In genomic region chr12:47910486-47910885, GRCh38 we compare ENCODE assay signal across 28 cellular contexts. TPM values are rescaled to one million over a fixed set of nuclear protein-coding genes. Genes with fewer than 3 reads are reported as not detected.
A peak's percentile ranks its signal among the peaks of the same experiment; 100 is the strongest.
DNase-seq lines count a peak whose midpoint lies in the region; ATAC-seq and TF ChIP-seq lines count a peak whose summit lies in the region.
"Had no signal": no experiment of that assay in that cellular context is flagged by ENCODE, and none has a peak within 500 bp of the region (broad histone marks: within the 10 kb centered on the region; RNA-seq: fewer than 3 reads in every experiment).

No MANE protein-coding gene starts in this region.

- no peak overlapping the region for H3K4ac ChIP-seq in mesenchymal stem cell (ENCODE audit: low read depth in 1 of 2, low read length in 2 of 2)

- peak overlapping the region in 1 of 2 experiments; percentile 55 for H3K18ac ChIP-seq in mesenchymal stem cell (ENCODE audit: low read depth in 1 of 2, low read length in 2 of 2)

- no peaks in the 10 kb centered on the region; the same call in 1 of the 2 replicates for H3K9me3 Mint-ChIP-seq in HFFc6
- no peaks in the 10 kb centered on the region for H3K9me3 Mint-ChIP-seq in activated naive CD4-positive, alpha-beta T cell treated with anti-CD3 and anti-CD28 coated beads, Interleukin-2, amount 10 ng/mL, durations not matched to agents 7 days and 5 days
- H3K9me3 Mint-ChIP-seq: activated CD4-positive, alpha-beta memory T cell treated with anti-CD3 and anti-CD28 coated beads for 36 hours had no signal

- H3K4me1 Mint-ChIP-seq in HFFc6 (ENCODE audit: low read depth): peaks cover 21% of the 10 kb centered on the region
- H3K4me1 Mint-ChIP-seq in activated naive CD4-positive, alpha-beta T cell treated with anti-CD3 and anti-CD28 coated beads, Interleukin-2, amount 10 ng/mL, durations not matched to agents 7 days and 5 days: no peaks in the 10 kb centered on the region
- H3K4me1 Mint-ChIP-seq: activated B cell treated with CpG ODN at 0.5 μM for 24 hours had no signal

- peaks cover 15 to 16% of the 10 kb centered on the region in 2 experiments for H3K27me3 ChIP-seq in mesenchymal stem cell (ENCODE audit: control insufficient read depth in 1 of 2, insufficient read depth in 1 of 2, low read length in 2 of 2)

- peak; percentile 88 for DNase-seq in AG10803 (ENCODE audit: low read depth)
- DNase-seq in HFFc6: peak; percentile 24
- DNase-seq in epithelial cell of esophagus (ENCODE audit: low read depth): peak; percentile 61
- peak; percentile 48 for DNase-seq in mesenchymal stem cell
- DNase-seq in globus pallidus (ENCODE audit: low spot score): no peak
- DNase-seq in NCI-H2196 (lab: John Stamatoyannopoulos, UW; ENCODE audit: unreplicated experiment): no peak
- no peak for DNase-seq in activated naive CD4-positive, alpha-beta T cell treated with anti-CD3 and anti-CD28 coated beads, Interleukin-2, amount 10 ng/mL, durations not matched to agents 7 days and 5 days
- DNase-seq: activated B cell treated with CpG ODN at 0.5 μM for 24 hours; activated CD4-positive, alpha-beta memory T cell treated with anti-CD3 and anti-CD28 coated beads for 36 hours; activated gamma-delta T cell treated with Interleukin-2 at 50 U/mL for 16 hours; anterior cingulate cortex; central memory CD4-positive, alpha-beta T cell; dorsolateral prefrontal cortex; Karpas-422; NCI-H1048; NCI-H187; NCI-H2227 treated with DMSO at 0.1 percent for 48 hours; NCI-H82; stimulated activated CD4-positive, alpha-beta T cell treated with anti-CD3 and anti-CD28 coated beads, Interleukin-12 subunit alpha, Interleukin-12 subunit beta, amount 100 ng/mL, for 4 hours; stimulated activated CD4-positive, alpha-beta T cell treated with anti-CD3 and anti-CD28 coated beads, Interleukin-4, amount 100 ng/mL, for 4 hours; stimulated activated naive CD8-positive, alpha-beta T cell treated with anti-CD3 and anti-CD28 coated beads, Interleukin-15, amount 100 ng/mL, for 72 hours; T-helper 9 cell; transverse colon had no signal

- H3K36me3 ChIP-seq in mesenchymal stem cell (ENCODE audit: control insufficient read depth in 1 of 2, insufficient read depth in 2 of 2, low read depth in 1 of 2, low read length in 2 of 2): no peaks in the 10 kb centered on the region
- H3K36me3 ChIP-seq: BLaER1 treated with 17β-estradiol and CSF1 and Interleukin-3, amounts not matched to agents 10 nM and 100 nM; HAP-1; transverse colon had no signal

- no peaks in the 10 kb centered on the region for H3K79me1 ChIP-seq in mesenchymal stem cell (replicated peaks; ENCODE audit: low read length, poor library complexity, severe bottlenecking)

- CTCF ChIA-PET in activated naive CD4-positive, alpha-beta T cell treated with anti-CD3 and anti-CD28 coated beads, Interleukin-2, amount 10 ng/mL, durations not matched to agents 7 days and 5 days (lab: Charles Lee): no interaction called here

- no peak overlapping the region for H3K9ac ChIP-seq in mesenchymal stem cell (ENCODE audit: low read length)
- H3K9ac ChIP-seq: BLaER1 treated with 17β-estradiol and CSF1 and Interleukin-3, amounts not matched to agents 10 nM and 100 nM had no signal

- H4K8ac ChIP-seq in mesenchymal stem cell (ENCODE audit: low read length): peak overlapping the region; percentile 19

- no peak for TF ChIP-seq CTCF in AG10803 (conservative IDR thresholded peaks at IDR 0.05; ENCODE audit: low read length)
- no peak for TF ChIP-seq CTCF in HFFc6 (IDR thresholded peaks at IDR 0.05)
- TF ChIP-seq CTCF in epithelial cell of esophagus (IDR thresholded peaks at IDR 0.05; ENCODE audit: insufficient read depth, low read depth, low read length, missing control alignments): no peak

- peaks cover 27% of the 10 kb centered on the region for H3K27me3 Mint-ChIP-seq in HFFc6 (ENCODE audit: insufficient read depth)
- H3K27me3 Mint-ChIP-seq in activated naive CD4-positive, alpha-beta T cell treated with anti-CD3 and anti-CD28 coated beads, Interleukin-2, amount 10 ng/mL, durations not matched to agents 7 days and 5 days: peaks cover 74% of the 10 kb centered on the region

- H2BK5ac ChIP-seq in mesenchymal stem cell (ENCODE audit: low read depth, low read length, poor library complexity, severe bottlenecking): no peak overlapping the region

- H2BK15ac ChIP-seq in mesenchymal stem cell (ENCODE audit: low read depth, poor library complexity, severe bottlenecking): no peak overlapping the region

- no peak overlapping the region for H3K27ac ChIP-seq in mesenchymal stem cell (ENCODE audit: low read length, poor library complexity, severe bottlenecking)
- H3K27ac ChIP-seq: A549; BLaER1 treated with 17β-estradiol and CSF1 and Interleukin-3, amounts not matched to agents 10 nM and 100 nM; dorsolateral prefrontal cortex; transverse colon had no signal

- H3K27ac Mint-ChIP-seq in HFFc6: no peak overlapping the region; the same call in 1 of the 2 replicates
- no peak overlapping the region for H3K27ac Mint-ChIP-seq in activated naive CD4-positive, alpha-beta T cell treated with anti-CD3 and anti-CD28 coated beads, Interleukin-2, amount 10 ng/mL, durations not matched to agents 7 days and 5 days
- H3K27ac Mint-ChIP-seq: activated B cell treated with CpG ODN at 0.5 μM for 24 hours; activated CD4-positive, alpha-beta memory T cell treated with anti-CD3 and anti-CD28 coated beads for 36 hours; stimulated activated naive CD8-positive, alpha-beta T cell treated with anti-CD3 and anti-CD28 coated beads, Interleukin-15, amount 100 ng/mL, for 72 hours had no signal

- H3K14ac ChIP-seq in mesenchymal stem cell (ENCODE audit: low read length in 2 of 2): no peak overlapping the region

- H4K91ac ChIP-seq in mesenchymal stem cell (ENCODE audit: low read length): no peak overlapping the region

- H3K4me3 Mint-ChIP-seq in HFFc6: no peak overlapping the region
- H3K4me3 Mint-ChIP-seq in activated naive CD4-positive, alpha-beta T cell treated with anti-CD3 and anti-CD28 coated beads, Interleukin-2, amount 10 ng/mL, durations not matched to agents 7 days and 5 days: no peak overlapping the region
- H3K4me3 Mint-ChIP-seq: activated B cell treated with CpG ODN at 0.5 μM for 24 hours; activated CD4-positive, alpha-beta memory T cell treated with anti-CD3 and anti-CD28 coated beads for 36 hours; stimulated activated naive CD8-positive, alpha-beta T cell treated with anti-CD3 and anti-CD28 coated beads, Interleukin-15, amount 100 ng/mL, for 72 hours had no signal

- H2AFZ ChIP-seq in mesenchymal stem cell (ENCODE audit: low read depth, low read length): peak overlapping the region; percentile 47

- H3K4me1 ChIP-seq in mesenchymal stem cell (ENCODE audit: control insufficient read depth, insufficient read depth, low read depth, low read length): peaks cover 1% of the 10 kb centered on the region
- H3K4me1 ChIP-seq: HAP-1 had no signal

- H3K4me2 ChIP-seq in mesenchymal stem cell (ENCODE audit: low read length, poor library complexity, severe bottlenecking): no peak overlapping the region
- H3K4me2 ChIP-seq: A549; BLaER1 treated with 17β-estradiol and CSF1 and Interleukin-3, amounts not matched to agents 10 nM and 100 nM had no signal

- H3K9me3 ChIP-seq in mesenchymal stem cell (ENCODE audit: control insufficient read depth, low read length): peaks cover 2% of the 10 kb centered on the region
- H3K9me3 ChIP-seq: HAP-1, transverse colon had no signal

- ATAC-seq in GM19467 (IDR thresholded peaks at IDR 0.05; ENCODE audit: unreplicated experiment): no peak
- ATAC-seq: A549; Right ventricle myocardium inferior; stimulated activated naive CD8-positive, alpha-beta T cell treated with anti-CD3 and anti-CD28 coated beads, Interleukin-15, amount 100 ng/mL, for 72 hours had no signal

- H3K23ac ChIP-seq in mesenchymal stem cell (ENCODE audit: low read length in 2 of 2): no peak overlapping the region

- H2BK120ac ChIP-seq in mesenchymal stem cell (ENCODE audit: low read depth, low read length): no peak overlapping the region

- no peaks in the 10 kb centered on the region for H3K36me3 Mint-ChIP-seq in HFFc6 (ENCODE audit: low read depth)
- no peaks in the 10 kb centered on the region for H3K36me3 Mint-ChIP-seq in activated naive CD4-positive, alpha-beta T cell treated with anti-CD3 and anti-CD28 coated beads, Interleukin-2, amount 10 ng/mL, durations not matched to agents 7 days and 5 days
- H3K36me3 Mint-ChIP-seq: activated CD4-positive, alpha-beta memory T cell treated with anti-CD3 and anti-CD28 coated beads for 36 hours had no signal

- 56% methylated on average over 3 of the region's 3 CpGs for WGBS in mesenchymal stem cell

- H3K4me3 ChIP-seq in AG10803 (ENCODE audit: low read length) (no peak overlapping the region), epithelial cell of esophagus (ENCODE audit: low read length) (no peak overlapping the region), mesenchymal stem cell (ENCODE audit: insufficient read depth in 1 of 2, low read depth in 1 of 2, low read length in 2 of 2) (no peak overlapping the region)
- H3K4me3 ChIP-seq: A549; BLaER1 treated with 17β-estradiol and CSF1 and Interleukin-3, amounts not matched to agents 10 nM and 100 nM; dorsolateral prefrontal cortex; HAP-1; transverse colon had no signal

- H2BK12ac ChIP-seq in mesenchymal stem cell (ENCODE audit: low read length in 2 of 2): peak overlapping the region in 1 of 2 experiments; percentile 15

- H2AK5ac ChIP-seq in mesenchymal stem cell (ENCODE audit: low read length, severe bottlenecking): no peak overlapping the region

RNA-seq across cellular contexts. Expression of gene VDR, which starts 5.7 kb away (rescaled TPM):
- total RNA-seq in HFFc6 (2021; fragmentation: NEBNext Ultra II Directional; extraction: Animal tissue kit (Norgen Biotek cat#: 25700)): 10 to 100 TPM in 3 of 6 experiments, 1 to 10 TPM in 3; 8.4 to 14.8 (median 10.1) TPM
- polyA plus RNA-seq in mesenchymal stem cell (2013, experiment 1 of 2): 11.0 TPM
- 10.0 TPM for polyA plus RNA-seq in mesenchymal stem cell (2013, experiment 2 of 2)

RNA-seq across cellular contexts. Expression of gene TMEM106C, which starts 52.9 kb away (rescaled TPM):
- 100 to 1,000 TPM in 5 of 6 experiments, 10 to 100 TPM in 1; 87.8 to 123 (median 107) TPM for total RNA-seq in HFFc6 (2021; fragmentation: NEBNext Ultra II Directional; extraction: Animal tissue kit (Norgen Biotek cat#: 25700))
- 39.2 TPM for polyA plus RNA-seq in mesenchymal stem cell (2013, experiment 1 of 2)
- 39.7 TPM for polyA plus RNA-seq in mesenchymal stem cell (2013, experiment 2 of 2)

Comparison
In these comparisons a context has a peak if more than half of its experiments do, and no peak if none do; other contexts are left out.
1. DNase-seq: peak in AG10803 (single experiment), HFFc6 (single experiment), epithelial cell of esophagus (single experiment) and mesenchymal stem cell (single experiment); none in globus pallidus (single experiment), NCI-H2196 (single experiment) and activated naive CD4-positive, alpha-beta T cell treated with anti-CD3 and anti-CD28 coated beads, Interleukin-2, amount 10 ng/mL, durations not matched to agents 7 days and 5 days (single experiment).